ENCODE assay signal across 14 cellular contexts in the genomic region with DNA sequence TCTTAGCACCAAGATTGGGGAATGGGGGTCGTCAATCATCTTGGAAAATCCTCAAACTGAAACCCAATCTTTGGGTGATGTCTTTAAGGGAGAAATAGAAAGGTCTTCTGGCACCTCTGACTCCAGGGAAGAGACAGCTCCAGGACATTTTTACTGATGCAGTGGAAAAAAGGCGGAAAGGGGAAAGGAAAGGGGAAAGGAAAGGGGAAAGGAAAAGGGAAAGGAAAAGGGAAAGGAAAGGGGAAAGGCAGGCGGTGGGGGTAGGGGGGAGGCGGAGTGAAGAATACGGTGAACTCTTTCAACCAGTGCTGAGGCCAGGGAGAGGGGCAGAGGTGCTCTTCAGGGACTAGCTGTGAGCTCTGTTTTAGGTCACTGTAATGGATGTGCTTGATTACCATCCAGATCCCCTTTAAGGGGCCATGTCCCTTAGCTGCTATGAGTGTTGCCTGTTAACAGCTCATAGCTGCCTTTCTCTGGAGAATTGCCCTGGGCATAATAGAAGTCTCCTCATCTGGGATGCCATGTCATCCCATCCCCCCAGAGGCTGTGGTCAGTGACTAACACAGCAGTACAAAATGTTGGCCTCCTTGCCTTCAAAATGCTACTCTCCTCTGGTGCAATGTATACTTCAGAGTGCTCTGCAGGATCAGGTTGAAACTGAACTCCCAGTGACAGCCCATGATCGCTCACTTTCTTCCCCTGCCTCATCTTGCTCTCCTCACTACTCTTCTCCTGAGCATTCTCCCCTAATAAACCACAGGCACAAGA.
A peak's percentile ranks its signal among the peaks of the same experiment; 100 is the strongest.
DNase-seq lines count a peak whose midpoint lies in the region; ATAC-seq and TF ChIP-seq lines count a peak whose summit lies in the region.
"Had no signal": no experiment of that assay in that cellular context is flagged by ENCODE, and none has a peak within 500 bp of the region (broad histone marks: within the 10 kb centered on the region; RNA-seq: fewer than 3 reads in every experiment).

No MANE protein-coding gene starts in this region.

- peak; percentile 35 for DNase-seq in activated CD4-positive, alpha-beta T cell treated with anti-CD3 and anti-CD28 coated beads for 36 hours
- DNase-seq in activated CD4-positive, alpha-beta T cell treated with anti-CD3 and anti-CD28 coated beads, Interleukin-2, amount 50 U/mL, for 48 hours = no peak
- DNase-seq in NT2/D1 (ENCODE audit: low read depth, low spot score) (no peak), epidermal melanocyte (ENCODE audit: insufficient read length, low spot score) (peak; percentile 31), renal cortical epithelial cell (ENCODE audit: low read depth) (peak; percentile 89), colonic mucosa (no peak)
- DNase-seq: 8988T, activated B cell treated with CpG ODN at 0.5 μM for 24 hours, left lung, NCI-H2107, upper lobe of left lung had no signal

- H3K9me3 ChIP-seq in NT2/D1 (ENCODE audit: insufficient read depth, low read length) (no peaks in the 10 kb centered on the region; the same call in 1 of the 2 replicates), colonic mucosa (no peaks in the 10 kb centered on the region)
- H3K9me3 ChIP-seq: left lung, upper lobe of left lung had no signal

- intact Hi-C loops in activated CD4-positive, alpha-beta T cell treated with anti-CD3 and anti-CD28 coated beads for 36 hours (cut with DNase I, micrococcal nuclease) = no loop called here
- intact Hi-C loops in colonic mucosa (cut with DNase I) = no loop called here

- H3K4me3 ChIP-seq in NT2/D1 (ENCODE audit: insufficient read length, low read depth) (no peak overlapping the region), colonic mucosa (no peak overlapping the region)
- H3K4me3 ChIP-seq: left lung, upper lobe of left lung had no signal

- peak; percentile 55 for ATAC-seq in activated CD4-positive, alpha-beta T cell treated with anti-CD3 and anti-CD28 coated beads for 36 hours
- ATAC-seq in GM21825 (IDR thresholded peaks at IDR 0.05; ENCODE audit: unreplicated experiment) (no peak), GM19324 (IDR thresholded peaks at IDR 0.05; ENCODE audit: low FRiP score, unreplicated experiment) (no peak)

- no peak overlapping the region for H3K27ac Mint-ChIP-seq in activated CD4-positive, alpha-beta T cell treated with anti-CD3 and anti-CD28 coated beads for 36 hours
- H3K27ac Mint-ChIP-seq: activated B cell treated with CpG ODN at 0.5 μM for 24 hours had no signal

- H3K9ac ChIP-seq in NT2/D1 (ENCODE audit: insufficient read length, low read depth) (peak overlapping the region; percentile 37), colonic mucosa (ENCODE audit: low read depth in 2 of 2, low read length in 2 of 2) (no peak overlapping the region)

- H3K27me3 Mint-ChIP-seq in activated CD4-positive, alpha-beta T cell treated with anti-CD3 and anti-CD28 coated beads for 36 hours = peaks cover 5% of the 10 kb centered on the region
- H3K27me3 Mint-ChIP-seq: activated B cell treated with CpG ODN at 0.5 μM for 24 hours had no signal

- POLR2A ChIA-PET in activated CD4-positive, alpha-beta T cell treated with anti-CD3 and anti-CD28 coated beads for 36 hours (lab: Charles Lee) = interaction anchor here (0.6 kb wide), 1 partner anchor 33 kb away, joined by 6 read pairs; no protein-coding TSS in a partner anchor

- no peaks in the 10 kb centered on the region for H3K4me1 Mint-ChIP-seq in activated CD4-positive, alpha-beta T cell treated with anti-CD3 and anti-CD28 coated beads for 36 hours
- H3K4me1 Mint-ChIP-seq: central memory CD8-positive, alpha-beta T cell had no signal

- no peak for TF ChIP-seq CTCF in colonic mucosa (IDR thresholded peaks at IDR 0.05)

- H3K27me3 ChIP-seq in NT2/D1 (ENCODE audit: insufficient read depth, insufficient read length) = no peaks in the 10 kb centered on the region
- no peaks in the 10 kb centered on the region for H3K27me3 ChIP-seq in colonic mucosa
- H3K27me3 ChIP-seq: left lung, upper lobe of left lung had no signal

- no peak overlapping the region for H3K27ac ChIP-seq in colonic mucosa
- H3K27ac ChIP-seq: left lung, upper lobe of left lung had no signal

- CTCF ChIA-PET in activated CD4-positive, alpha-beta T cell treated with anti-CD3 and anti-CD28 coated beads for 36 hours (lab: Charles Lee) = no interaction called here

- H3K36me3 ChIP-seq in NT2/D1 (ENCODE audit: insufficient read depth, insufficient read length, low read length) = no peaks in the 10 kb centered on the region
- no peaks in the 10 kb centered on the region for H3K36me3 ChIP-seq in colonic mucosa
- H3K36me3 ChIP-seq: left lung, upper lobe of left lung had no signal

- no peaks in the 10 kb centered on the region for H3K9me3 Mint-ChIP-seq in activated CD4-positive, alpha-beta T cell treated with anti-CD3 and anti-CD28 coated beads for 36 hours (ENCODE audit: low read depth)
- H3K9me3 Mint-ChIP-seq: activated B cell treated with CpG ODN at 0.5 μM for 24 hours; central memory CD8-positive, alpha-beta T cell had no signal

- no peaks in the 10 kb centered on the region for H3K36me3 Mint-ChIP-seq in activated CD4-positive, alpha-beta T cell treated with anti-CD3 and anti-CD28 coated beads for 36 hours (ENCODE audit: low read depth)

- H3K4me3 Mint-ChIP-seq in activated CD4-positive, alpha-beta T cell treated with anti-CD3 and anti-CD28 coated beads for 36 hours = no peak overlapping the region
- H3K4me3 Mint-ChIP-seq: activated B cell treated with CpG ODN at 0.5 μM for 24 hours; central memory CD8-positive, alpha-beta T cell had no signal

- H3K4me1 ChIP-seq in NT2/D1 (ENCODE audit: insufficient read depth, insufficient read length) (no peaks in the 10 kb centered on the region), colonic mucosa (no peaks in the 10 kb centered on the region)
- H3K4me1 ChIP-seq: left lung, upper lobe of left lung had no signal

Comparison
In these comparisons a context has a peak if more than half of its experiments do, and no peak if none do; other contexts are left out.
1. DNase-seq: peak in activated CD4-positive, alpha-beta T cell treated with anti-CD3 and anti-CD28 coated beads for 36 hours (single experiment), epidermal melanocyte (single experiment) and renal cortical epithelial cell (single experiment); none in activated CD4-positive, alpha-beta T cell treated with anti-CD3 and anti-CD28 coated beads, Interleukin-2, amount 50 U/mL, for 48 hours (0 of 2), NT2/D1 (single experiment) and colonic mucosa (single experiment).